Comparison of ENCODE assay signal across 18 cellular contexts in the genomic region with DNA sequence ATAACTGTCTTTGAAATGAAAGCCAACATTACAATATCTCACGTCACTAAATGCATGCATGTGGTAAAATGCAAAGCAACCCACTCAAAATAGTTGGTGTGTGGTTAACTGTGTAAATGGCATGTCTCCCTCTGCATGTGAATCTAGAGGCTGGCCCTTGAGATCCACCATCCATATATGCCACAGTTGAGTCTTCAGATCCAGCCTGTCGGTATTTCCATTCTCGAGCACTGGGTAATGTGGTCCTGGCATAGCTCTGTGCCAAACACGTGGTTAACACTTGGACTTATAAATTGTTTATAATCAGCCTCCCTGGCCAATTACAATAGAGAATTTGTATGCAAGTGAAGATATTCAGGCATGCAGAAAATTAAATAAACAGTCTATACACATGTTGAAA.
DNase-seq lines count a peak whose midpoint lies in the region; ATAC-seq and TF ChIP-seq lines count a peak whose summit lies in the region.
"Had no signal": no experiment of that assay in that cellular context is flagged by ENCODE, and none has a peak within 500 bp of the region (broad histone marks: within the 10 kb centered on the region; RNA-seq: fewer than 3 reads in every experiment).

No MANE protein-coding gene starts in this region.

- H3K9me3 ChIP-seq in IMR-90 (ENCODE audit: control insufficient read depth, insufficient read depth, low read length): peaks cover 3% of the 10 kb centered on the region; the same call in 1 of the 2 replicates
- H3K9me3 ChIP-seq: SJCRH30 had no signal

- no peak overlapping the region; the same call in 1 of the 2 replicates for H3K4me2 ChIP-seq in IMR-90 (ENCODE audit: low read depth, low read length)

- no peak overlapping the region for H3K4ac ChIP-seq in IMR-90 (ENCODE audit: low read depth, low read length)

- H3K56ac ChIP-seq in IMR-90 (ENCODE audit: extremely low read depth, insufficient read depth, low read length): no peak overlapping the region

- H3K9ac ChIP-seq in IMR-90 (ENCODE audit: low read depth, low read length): no peak overlapping the region

- WGBS in IMR-90 (ENCODE audit: extremely low coverage in 2 of 2, insufficient read length in 1 of 2), 2 experiments: no CpG with 5 or more reads among the region's 4 CpGs

- H2BK20ac ChIP-seq in IMR-90 (ENCODE audit: low read depth, low read length): no peak overlapping the region

- no peaks in the 10 kb centered on the region for H3K36me3 ChIP-seq in IMR-90 (ENCODE audit: control insufficient read depth, insufficient read depth, low read length)
- H3K36me3 ChIP-seq: SJCRH30 had no signal

- dilution Hi-C loops in IMR-90 (cut with HindIII; ENCODE audit: low sequenced_read_pairs, unreplicated experiment): no loop called here

- in situ Hi-C loops in IMR-90 (cut with MboI; ENCODE audit: low sequenced_read_pairs): no loop called here

- no peak overlapping the region for H4K91ac ChIP-seq in IMR-90 (ENCODE audit: insufficient read depth, low read depth, low read length)

- H2BK15ac ChIP-seq in IMR-90 (ENCODE audit: low read depth, low read length): no peak overlapping the region

- CTCF ChIA-PET in IMR-90 (lab: Yijun Ruan, JAX): interaction anchor here (1.0 kb wide), 1 partner anchor 10 kb away, joined by 3 read pairs; no protein-coding TSS in a partner anchor

- H3K27me3 ChIP-seq in IMR-90 (ENCODE audit: control insufficient read depth, insufficient read depth, low read length): peaks cover 29% of the 10 kb centered on the region
- H3K27me3 ChIP-seq: SJCRH30 had no signal

- H2AK9ac ChIP-seq in IMR-90 (replicated peaks; ENCODE audit: low read depth, low read length, poor library complexity): no peak overlapping the region

- POLR2A ChIA-PET in IMR-90 (lab: Charles Lee; ENCODE audit: unreplicated experiment): no interaction called here

- no peak overlapping the region for H3K18ac ChIP-seq in IMR-90 (ENCODE audit: low read depth, low read length)

- no peaks in the 10 kb centered on the region; the same call in 1 of the 2 replicates for H3K9me1 ChIP-seq in IMR-90 (ENCODE audit: insufficient read depth, low read length)

- no peak overlapping the region for H4K5ac ChIP-seq in IMR-90 (ENCODE audit: low read depth, low read length)

- no peak overlapping the region for H2BK5ac ChIP-seq in IMR-90 (ENCODE audit: low read depth, low read length, poor library complexity, severe bottlenecking)

- no TSS peak for BruUV-seq in IMR-90 (replicated peaks; lab: Mats Ljungman, UMichigan)

- H3K27ac ChIP-seq in IMR-90 (ENCODE audit: insufficient read depth, low read length): no peak overlapping the region
- H3K27ac ChIP-seq: SJCRH30 had no signal

- no peak for TF ChIP-seq RAD21 in IMR-90 (IDR thresholded peaks at IDR 0.05; ENCODE audit: low read length)

- peak; percentile 61 for ATAC-seq in GM19397 (IDR thresholded peaks at IDR 0.05; ENCODE audit: unreplicated experiment)
- ATAC-seq in IMR-90 (ENCODE audit: low read depth): peak; percentile 53
- no peak for ATAC-seq in GM21515 (IDR thresholded peaks at IDR 0.05; ENCODE audit: unreplicated experiment)
- ATAC-seq: K562 had no signal

- TF ChIP-seq POLR2A in IMR-90 (IDR thresholded peaks at IDR 0.05; ENCODE audit: low read depth, low read length): no peak

- H3K4me3 ChIP-seq in GM12865 (ENCODE audit: low read depth, low read length) (no peak overlapping the region), IMR-90 (ENCODE audit: insufficient read depth, low read depth, low read length) (no peak overlapping the region)
- H3K4me3 ChIP-seq: K562, SJCRH30 had no signal

- DNase-seq in GM12865 (ENCODE audit: low read depth) (peak; percentile 21), IMR-90 (peak; percentile 8), fibroblast of gingiva (ENCODE audit: low read depth) (peak; percentile 72), NCI-H446 (lab: John Stamatoyannopoulos, UW) (no peak), posterior vena cava (ENCODE audit: low spot score) (no peak)
- DNase-seq: ACHN; C1 segment of cervical spinal cord; CD8-positive, alpha-beta memory T cell; DMS79; MV-4-11; NCI-H1417 treated with DMSO at 0.1 percent for 48 hours; NCI-H187 treated with DMSO at 0.1 percent for 48 hours; NCI-H226; NCI-H524 treated with DMSO at 0.1 percent for 48 hours; SJCRH30 had no signal

- no peaks in the 10 kb centered on the region for H4K20me1 ChIP-seq in IMR-90 (ENCODE audit: insufficient read depth, low read length)

- no peak overlapping the region for H2BK120ac ChIP-seq in IMR-90 (ENCODE audit: low read depth, low read length)

- H3K23ac ChIP-seq in IMR-90 (ENCODE audit: low read depth, low read length): no peak overlapping the region

- intact Hi-C loops in IMR-90 (cut with micrococcal nuclease): no loop called here
- intact Hi-C loops in posterior vena cava (cut with DNase I): no loop called here

- peaks cover 3% of the 10 kb centered on the region; the same call in 1 of the 2 replicates for H3K4me1 ChIP-seq in IMR-90 (ENCODE audit: control insufficient read depth, insufficient read depth, low read length)
- H3K4me1 ChIP-seq: SJCRH30 had no signal

- no peak overlapping the region for H2AFZ ChIP-seq in IMR-90 (replicated peaks; ENCODE audit: low read length, poor library complexity)

- TF ChIP-seq CTCF in GM12865 (IDR thresholded peaks at IDR 0.05; ENCODE audit: insufficient read depth, low read depth, low read length, missing control alignments): no peak
- no peak for TF ChIP-seq CTCF in IMR-90 (conservative IDR thresholded peaks at IDR 0.05; ENCODE audit: low read depth, low read length)

- no peaks in the 10 kb centered on the region for H3K79me1 ChIP-seq in IMR-90 (ENCODE audit: low read depth in 1 of 2, low read length in 2 of 2)

- H4K8ac ChIP-seq in IMR-90 (ENCODE audit: low read depth in 2 of 2, low read length in 2 of 2): no peak overlapping the region

- H2AK5ac ChIP-seq in IMR-90 (ENCODE audit: low read depth, low read length): no peak overlapping the region

- no peak overlapping the region for H3K14ac ChIP-seq in IMR-90 (replicated peaks; ENCODE audit: low read depth, low read length)

TF ChIP-seq in IMR-90, 13 proteins besides CTCF, POLR2A, EP300 and RAD21:
- TF ChIP-seq MXI1 (IDR thresholded peaks at IDR 0.05; ENCODE audit: borderline replicate concordance, low read depth, low read length) (no peak), MAFK (IDR thresholded peaks at IDR 0.05; ENCODE audit: low read depth, low read length) (no peak), USF2 (IDR thresholded peaks at IDR 0.05; ENCODE audit: low read depth, low read length) (no peak), SMC3 (IDR thresholded peaks at IDR 0.05; ENCODE audit: low read depth, low read length) (no peak), NFE2L2 (IDR thresholded peaks at IDR 0.05; ENCODE audit: low read depth, low read length) (no peak), CEBPB (IDR thresholded peaks at IDR 0.05; ENCODE audit: low read depth, low read length) (no peak), RFX5 (IDR thresholded peaks at IDR 0.05; ENCODE audit: low read depth, low read length) (no peak), CHD1 (IDR thresholded peaks at IDR 0.05; ENCODE audit: low read depth, low read length) (no peak), FOS (IDR thresholded peaks at IDR 0.05; ENCODE audit: low read depth, low read length) (no peak), RCOR1 (IDR thresholded peaks at IDR 0.05; ENCODE audit: insufficient replicate concordance, low read length) (no peak), MAZ (IDR thresholded peaks at IDR 0.05; ENCODE audit: borderline replicate concordance, low read depth, low read length) (no peak), BHLHE40 (IDR thresholded peaks at IDR 0.05; ENCODE audit: low read depth, low read length) (no peak)
- TF ChIP-seq, protein P1, sequence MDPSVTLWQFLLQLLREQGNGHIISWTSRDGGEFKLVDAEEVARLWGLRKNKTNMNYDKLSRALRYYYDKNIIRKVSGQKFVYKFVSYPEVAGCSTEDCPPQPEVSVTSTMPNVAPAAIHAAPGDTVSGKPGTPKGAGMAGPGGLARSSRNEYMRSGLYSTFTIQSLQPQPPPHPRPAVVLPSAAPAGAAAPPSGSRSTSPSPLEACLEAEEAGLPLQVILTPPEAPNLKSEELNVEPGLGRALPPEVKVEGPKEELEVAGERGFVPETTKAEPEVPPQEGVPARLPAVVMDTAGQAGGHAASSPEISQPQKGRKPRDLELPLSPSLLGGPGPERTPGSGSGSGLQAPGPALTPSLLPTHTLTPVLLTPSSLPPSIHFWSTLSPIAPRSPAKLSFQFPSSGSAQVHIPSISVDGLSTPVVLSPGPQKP (IDR thresholded peaks at IDR 0.05; ENCODE audit: borderline replicate concordance, low read depth, low read length): no peak

Comparison
In these comparisons a context has a peak if more than half of its experiments do, and no peak if none do; other contexts are left out.
1. DNase-seq: peak in GM12865 (single experiment), IMR-90 (single experiment) and fibroblast of gingiva (single experiment); none in NCI-H446 (0 of 2) and posterior vena cava (single experiment).